In the genomic region with DNA sequence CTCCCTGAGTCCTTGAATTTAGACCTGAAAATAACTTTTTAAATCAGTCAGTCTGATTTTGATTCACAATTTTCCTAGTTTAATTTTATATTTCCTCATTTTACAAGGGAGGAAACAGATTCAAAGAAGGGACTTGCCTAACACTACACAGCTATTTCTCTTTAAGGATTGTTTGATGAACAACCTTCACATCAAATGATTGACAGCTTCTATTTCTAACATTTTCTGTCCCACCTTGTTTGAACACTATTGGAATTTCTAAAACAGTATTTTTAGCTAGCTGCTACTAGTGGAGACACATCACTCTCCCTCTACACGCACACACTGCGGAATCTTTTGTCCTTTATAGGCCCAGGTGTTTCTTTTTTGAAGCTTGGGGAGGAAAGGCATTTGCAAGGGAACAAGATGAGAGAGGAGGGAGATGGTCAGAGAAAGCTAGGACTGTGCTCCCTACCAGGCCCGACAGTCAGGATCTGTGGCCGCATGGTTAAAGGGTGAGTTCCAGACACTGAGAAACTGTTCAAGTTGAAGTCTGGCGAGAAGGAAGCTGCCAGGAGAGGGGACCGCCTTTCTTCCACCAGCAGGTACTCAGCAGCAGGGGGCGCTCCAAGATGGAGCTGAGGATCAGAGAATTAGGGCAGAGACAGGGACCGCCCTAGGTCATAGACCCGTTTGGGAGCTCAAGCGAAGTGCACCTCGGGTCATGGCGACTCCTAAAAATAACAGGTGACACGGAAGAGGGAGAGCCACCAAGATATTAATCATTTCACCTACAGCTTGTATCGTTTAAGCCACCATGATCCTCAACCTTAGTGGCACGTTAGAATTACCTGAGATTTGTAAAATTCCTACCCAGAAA, we compare ENCODE assay signal across 8 cellular contexts. TPM values are rescaled to one million over a fixed set of nuclear protein-coding genes. Genes with fewer than 3 reads are reported as not detected.
DNase-seq lines count a peak whose midpoint lies in the region; TF ChIP-seq lines count a peak whose summit lies in the region.

No MANE protein-coding gene starts in this region.

- H3K36me3 ChIP-seq in suprapubic skin: no peaks in the 10 kb centered on the region

- H3K27me3 Mint-ChIP-seq in HFFc6 (ENCODE audit: insufficient read depth): peaks cover 2% of the 10 kb centered on the region
- no peaks in the 10 kb centered on the region for H3K27me3 Mint-ChIP-seq in activated CD4-positive, alpha-beta memory T cell treated with anti-CD3 and anti-CD28 coated beads, Interleukin-2, amount 10 ng/mL, durations not matched to agents 7 days and 5 days

- H3K4me3 ChIP-seq in GM12875 (ENCODE audit: low read depth, low read length) (no peak overlapping the region), epithelial cell of esophagus (ENCODE audit: low read length) (no peak overlapping the region), suprapubic skin (no peak overlapping the region)

- TF ChIP-seq POLR2A in suprapubic skin (IDR thresholded peaks at IDR 0.05): no peak

- CTCF ChIA-PET in activated CD4-positive, alpha-beta memory T cell treated with anti-CD3 and anti-CD28 coated beads, Interleukin-2, amount 10 ng/mL, durations not matched to agents 7 days and 5 days (lab: Charles Lee): interaction anchor here (0.6 to 3.2 kb wide), 54 partner anchors 8 to 539 kb away, joined by 3 to 49 read pairs (median 4); a partner anchor contains a TSS

- H3K27me3 ChIP-seq in suprapubic skin: no peaks in the 10 kb centered on the region

- no peak for TF ChIP-seq EP300 in suprapubic skin (IDR thresholded peaks at IDR 0.05)

- H3K4me1 Mint-ChIP-seq in HFFc6 (ENCODE audit: low read depth): peaks cover 11% of the 10 kb centered on the region; the same call in 1 of the 2 replicates
- H3K4me1 Mint-ChIP-seq in activated CD4-positive, alpha-beta memory T cell treated with anti-CD3 and anti-CD28 coated beads, Interleukin-2, amount 10 ng/mL, durations not matched to agents 7 days and 5 days: peaks cover 52% of the 10 kb centered on the region

- H3K27ac Mint-ChIP-seq in HFFc6: no peak overlapping the region
- H3K27ac Mint-ChIP-seq in activated CD4-positive, alpha-beta memory T cell treated with anti-CD3 and anti-CD28 coated beads, Interleukin-2, amount 10 ng/mL, durations not matched to agents 7 days and 5 days: peak overlapping the region; percentile 2

- no peak overlapping the region for H3K4me3 Mint-ChIP-seq in HFFc6
- no peak overlapping the region for H3K4me3 Mint-ChIP-seq in activated CD4-positive, alpha-beta memory T cell treated with anti-CD3 and anti-CD28 coated beads, Interleukin-2, amount 10 ng/mL, durations not matched to agents 7 days and 5 days

- no peaks in the 10 kb centered on the region for H3K9me3 ChIP-seq in suprapubic skin

- TF ChIP-seq CTCF in GM12875 (IDR thresholded peaks at IDR 0.05; ENCODE audit: borderline replicate concordance, insufficient read depth, low read depth, low read length) (peak; percentile 84), HFFc6 (IDR thresholded peaks at IDR 0.05) (peak; percentile 69), epithelial cell of esophagus (IDR thresholded peaks at IDR 0.05; ENCODE audit: insufficient read depth, low read depth, low read length, missing control alignments) (peak; percentile 38), suprapubic skin (IDR thresholded peaks at IDR 0.05) (peak in 1 of 2 donors; percentile 19)

- WGBS in suprapubic skin: 45% methylated on average over 15 of the region's 15 CpGs

- no peaks in the 10 kb centered on the region for H3K9me3 Mint-ChIP-seq in HFFc6
- H3K9me3 Mint-ChIP-seq in activated CD4-positive, alpha-beta memory T cell treated with anti-CD3 and anti-CD28 coated beads, Interleukin-2, amount 10 ng/mL, durations not matched to agents 7 days and 5 days: no peaks in the 10 kb centered on the region

- POLR2A ChIA-PET in activated CD4-positive, alpha-beta memory T cell treated with anti-CD3 and anti-CD28 coated beads, Interleukin-2, amount 10 ng/mL, durations not matched to agents 7 days and 5 days (lab: Charles Lee): interaction anchor here (0.7 to 1.5 kb wide), 7 partner anchors 10 to 544 kb away, joined by 3 to 6 read pairs (median 3); a partner anchor contains a TSS

- H3K27ac ChIP-seq in suprapubic skin: no peak overlapping the region

- no peak for DNase-seq in HFFc6
- peak; percentile 69 for DNase-seq in NCI-H146 (lab: John Stamatoyannopoulos, UW)
- peak; percentile 83 for DNase-seq in activated CD4-positive, alpha-beta memory T cell treated with anti-CD3 and anti-CD28 coated beads, Interleukin-2, amount 10 ng/mL, durations not matched to agents 7 days and 5 days
- DNase-seq in epithelial cell of esophagus (ENCODE audit: low read depth): peak; percentile 42
- peak; percentile 26 for DNase-seq in renal cortical epithelial cell (ENCODE audit: low read depth)
- no peak for DNase-seq in suprapubic skin (ENCODE audit: low spot score in 2 of 2)
- DNase-seq in dedifferentiated amniotic fluid mesenchymal stem cell (ENCODE audit: extremely low spot score): no peak

- H3K36me3 Mint-ChIP-seq in HFFc6 (ENCODE audit: low read depth): no peaks in the 10 kb centered on the region
- H3K36me3 Mint-ChIP-seq in activated CD4-positive, alpha-beta memory T cell treated with anti-CD3 and anti-CD28 coated beads, Interleukin-2, amount 10 ng/mL, durations not matched to agents 7 days and 5 days (ENCODE audit: low read depth): no peaks in the 10 kb centered on the region

- H3K4me1 ChIP-seq in suprapubic skin: peaks cover 3% of the 10 kb centered on the region

RNA-seq across cellular contexts. Expression of a gene that starts 49.7 kb away (rescaled TPM):
- total RNA-seq in HFFc6 (2021; fragmentation: NEBNext Ultra II Directional; extraction: Animal tissue kit (Norgen Biotek cat#: 25700)): under 1 TPM in 5 of 6 experiments, not detected in 1; 0.20 to 0.47 (median 0.33) TPM
- total RNA-seq in activated CD4-positive, alpha-beta memory T cell treated with anti-CD3 and anti-CD28 coated beads, Interleukin-2, amount 10 ng/mL, durations not matched to agents 7 days and 5 days: 1 to 10 TPM; 4.1 to 6.1 TPM
- 3.0 and 13.3 TPM in 2 replicates for total RNA-seq in renal cortical epithelial cell
- under 1 TPM in 1 of 4 donors, not detected in 3; 0.57 TPM for total RNA-seq in suprapubic skin

Comparison
In these comparisons a context has a peak if more than half of its experiments do, and no peak if none do; other contexts are left out.
1. DNase-seq: peak in NCI-H146 (single experiment), activated CD4-positive, alpha-beta memory T cell treated with anti-CD3 and anti-CD28 coated beads, Interleukin-2, amount 10 ng/mL, durations not matched to agents 7 days and 5 days (single experiment), epithelial cell of esophagus (single experiment) and renal cortical epithelial cell (single experiment); none in HFFc6 (single experiment), suprapubic skin (0 of 2) and dedifferentiated amniotic fluid mesenchymal stem cell (single experiment).